Comparison of ENCODE assay signal across 31 cellular contexts in genomic region chr4:163271555-163272127, GRCh38.
"Had no signal": no experiment of that assay in that cellular context is flagged by ENCODE, and none has a peak within 500 bp of the region (broad histone marks: within the 10 kb centered on the region; RNA-seq: fewer than 3 reads in every experiment).

No MANE protein-coding gene starts in this region.

- H3K9me3 Mint-ChIP-seq: activated CD4-positive, alpha-beta memory T cell treated with anti-CD3 and anti-CD28 coated beads for 36 hours; activated CD4-positive, alpha-beta T cell treated with anti-CD3 and anti-CD28 coated beads, Interleukin-2, amount 10 ng/mL, durations not matched to agents 24 days and 14 days; activated naive CD4-positive, alpha-beta T cell treated with anti-CD3 and anti-CD28 coated beads, Interleukin-2, amount 10 ng/mL, durations not matched to agents 7 days and 5 days; activated naive CD4-positive, alpha-beta T cell treated with anti-CD3 and anti-CD28 coated beads, Interleukin-2, amount 50 U/mL, for 72 hours; activated naive CD8-positive, alpha-beta T cell treated with anti-CD3 and anti-CD28 coated beads, Interleukin-2, amount 10 ng/mL, durations not matched to agents 7 days and 5 days; activated T-helper 1 cell treated with anti-CD3 and anti-CD28 coated beads, Interleukin-12 subunit alpha, Interleukin-12 subunit beta, Interleukin-2, Interleukin-4 antibody, amounts not matched to agents 30 ng/mL and 10 ng/mL and 1 ng/mL, durations not matched to agents 14 hours and 24 hours and 36 hours; activated T-helper 2 cell treated with anti-CD3 and anti-CD28 coated beads, Interferon-gamma antibody, Interleukin-2, Interleukin-4, amounts not matched to agents 10 μg/mL and 5 μg/mL and 100 μg/mL, durations not matched to agents 14 hours and 24 hours and 36 hours; brain; central memory CD8-positive, alpha-beta T cell; dendritic cell treated with granulocyte-macrophage colony-stimulating factor and Interleukin-4, amounts not matched to agents 40 ng/mL and 50 ng/mL, for 4 days; endodermal cell; T-helper 2 cell treated with Interferon-gamma antibody and Interleukin-4, amounts not matched to agents 5 μg/mL and 100 μg/mL, for 36 hours had no signal

- H3K27ac Mint-ChIP-seq: activated CD4-positive, alpha-beta memory T cell treated with anti-CD3 and anti-CD28 coated beads for 36 hours; activated CD4-positive, alpha-beta T cell treated with anti-CD3 and anti-CD28 coated beads for 36 hours; activated CD4-positive, alpha-beta T cell treated with anti-CD3 and anti-CD28 coated beads, Interleukin-2, amount 10 ng/mL, durations not matched to agents 24 days and 14 days; activated CD8-positive, alpha-beta memory T cell treated with anti-CD3 and anti-CD28 coated beads, Interleukin-2, amount 10 ng/mL, durations not matched to agents 7 days and 5 days; activated CD8-positive, alpha-beta T cell treated with anti-CD3 and anti-CD28 coated beads, Interleukin-2, amount 10 ng/mL, durations not matched to agents 7 days and 5 days; activated naive CD4-positive, alpha-beta T cell treated with anti-CD3 and anti-CD28 coated beads, Interleukin-2, amount 10 ng/mL, durations not matched to agents 7 days and 5 days; activated naive CD4-positive, alpha-beta T cell treated with anti-CD3 and anti-CD28 coated beads, Interleukin-2, amount 50 U/mL, for 72 hours; activated naive CD8-positive, alpha-beta T cell treated with anti-CD3 and anti-CD28 coated beads, Interleukin-2, amount 10 ng/mL, durations not matched to agents 7 days and 5 days; activated T-helper 1 cell treated with anti-CD3 and anti-CD28 coated beads, Interleukin-12 subunit alpha, Interleukin-12 subunit beta, Interleukin-2, Interleukin-4 antibody, amounts not matched to agents 30 ng/mL and 10 ng/mL and 1 ng/mL, durations not matched to agents 14 hours and 24 hours and 36 hours; activated T-helper 2 cell treated with anti-CD3 and anti-CD28 coated beads, Interferon-gamma antibody, Interleukin-2, Interleukin-4, amounts not matched to agents 10 μg/mL and 5 μg/mL and 100 μg/mL, durations not matched to agents 14 hours and 24 hours and 36 hours; brain; dendritic cell treated with granulocyte-macrophage colony-stimulating factor and Interleukin-4, amounts not matched to agents 40 ng/mL and 50 ng/mL, for 4 days; endodermal cell; T-cell; T-helper 17 cell; T-helper 2 cell treated with Interferon-gamma antibody and Interleukin-4, amounts not matched to agents 5 μg/mL and 100 μg/mL, for 36 hours had no signal

- H3K36me3 ChIP-seq: ascending aorta had no signal

- H3K27me3 ChIP-seq: ascending aorta, dorsolateral prefrontal cortex had no signal

- H3K4me1 Mint-ChIP-seq: activated CD4-positive, alpha-beta T cell treated with anti-CD3 and anti-CD28 coated beads for 36 hours; activated CD4-positive, alpha-beta T cell treated with anti-CD3 and anti-CD28 coated beads, Interleukin-2, amount 10 ng/mL, durations not matched to agents 24 days and 14 days; activated CD8-positive, alpha-beta memory T cell treated with anti-CD3 and anti-CD28 coated beads, Interleukin-2, amount 10 ng/mL, durations not matched to agents 7 days and 5 days; activated naive CD4-positive, alpha-beta T cell treated with anti-CD3 and anti-CD28 coated beads, Interleukin-2, amount 10 ng/mL, durations not matched to agents 7 days and 5 days; activated naive CD8-positive, alpha-beta T cell treated with anti-CD3 and anti-CD28 coated beads, Interleukin-2, amount 10 ng/mL, durations not matched to agents 7 days and 5 days; brain; central memory CD8-positive, alpha-beta T cell; T-cell; T-helper 17 cell had no signal

- H3K4me1 ChIP-seq: ascending aorta had no signal

- H3K36me3 Mint-ChIP-seq: activated CD4-positive, alpha-beta memory T cell treated with anti-CD3 and anti-CD28 coated beads for 36 hours; activated CD8-positive, alpha-beta memory T cell treated with anti-CD3 and anti-CD28 coated beads, Interleukin-2, amount 10 ng/mL, durations not matched to agents 7 days and 5 days; activated naive CD4-positive, alpha-beta T cell treated with anti-CD3 and anti-CD28 coated beads, Interleukin-2, amount 10 ng/mL, durations not matched to agents 7 days and 5 days; activated naive CD4-positive, alpha-beta T cell treated with anti-CD3 and anti-CD28 coated beads, Interleukin-2, amount 50 U/mL, for 72 hours; activated naive CD8-positive, alpha-beta T cell treated with anti-CD3 and anti-CD28 coated beads, Interleukin-2, amount 10 ng/mL, durations not matched to agents 7 days and 5 days; brain; T-cell had no signal

- H3K27me3 Mint-ChIP-seq: activated CD4-positive, alpha-beta T cell treated with anti-CD3 and anti-CD28 coated beads, Interleukin-2, amount 10 ng/mL, durations not matched to agents 24 days and 14 days; activated CD8-positive, alpha-beta memory T cell treated with anti-CD3 and anti-CD28 coated beads, Interleukin-2, amount 10 ng/mL, durations not matched to agents 7 days and 5 days; activated naive CD4-positive, alpha-beta T cell treated with anti-CD3 and anti-CD28 coated beads, Interleukin-2, amount 10 ng/mL, durations not matched to agents 7 days and 5 days; activated naive CD8-positive, alpha-beta T cell treated with anti-CD3 and anti-CD28 coated beads, Interleukin-2, amount 10 ng/mL, durations not matched to agents 7 days and 5 days; central memory CD8-positive, alpha-beta T cell; dendritic cell treated with granulocyte-macrophage colony-stimulating factor and Interleukin-4, amounts not matched to agents 40 ng/mL and 50 ng/mL, for 4 days had no signal

- H3K9me3 ChIP-seq: ascending aorta had no signal

- H3K4me3 ChIP-seq: ascending aorta, coronary artery, dorsolateral prefrontal cortex had no signal

- ATAC-seq: activated CD4-positive, alpha-beta T cell treated with anti-CD3 and anti-CD28 coated beads for 36 hours; activated CD8-positive, alpha-beta memory T cell treated with anti-CD3 and anti-CD28 coated beads, Interleukin-2, amount 10 ng/mL, durations not matched to agents 7 days and 5 days; activated CD8-positive, alpha-beta T cell treated with anti-CD3 and anti-CD28 coated beads, Interleukin-2, amount 10 ng/mL, durations not matched to agents 7 days and 5 days; activated naive CD4-positive, alpha-beta T cell treated with anti-CD3 and anti-CD28 coated beads, Interleukin-2, amount 50 U/mL, for 72 hours; esophagus mucosa; T-cell; T-helper 17 cell had no signal

- H3K4me3 Mint-ChIP-seq: activated CD4-positive, alpha-beta memory T cell treated with anti-CD3 and anti-CD28 coated beads for 36 hours; activated CD4-positive, alpha-beta T cell treated with anti-CD3 and anti-CD28 coated beads for 36 hours; activated CD4-positive, alpha-beta T cell treated with anti-CD3 and anti-CD28 coated beads, Interleukin-2, amount 10 ng/mL, durations not matched to agents 24 days and 14 days; activated CD8-positive, alpha-beta memory T cell treated with anti-CD3 and anti-CD28 coated beads, Interleukin-2, amount 10 ng/mL, durations not matched to agents 7 days and 5 days; activated CD8-positive, alpha-beta T cell treated with anti-CD3 and anti-CD28 coated beads, Interleukin-2, amount 10 ng/mL, durations not matched to agents 7 days and 5 days; activated naive CD4-positive, alpha-beta T cell treated with anti-CD3 and anti-CD28 coated beads, Interleukin-2, amount 10 ng/mL, durations not matched to agents 7 days and 5 days; activated naive CD8-positive, alpha-beta T cell treated with anti-CD3 and anti-CD28 coated beads, Interleukin-2, amount 10 ng/mL, durations not matched to agents 7 days and 5 days; activated T-helper 1 cell treated with anti-CD3 and anti-CD28 coated beads, Interleukin-12 subunit alpha, Interleukin-12 subunit beta, Interleukin-2, Interleukin-4 antibody, amounts not matched to agents 30 ng/mL and 10 ng/mL and 1 ng/mL, durations not matched to agents 14 hours and 24 hours and 36 hours; brain; central memory CD8-positive, alpha-beta T cell; dendritic cell treated with granulocyte-macrophage colony-stimulating factor and Interleukin-4, amounts not matched to agents 40 ng/mL and 50 ng/mL, for 4 days; endodermal cell; T-cell; T-helper 17 cell; T-helper 2 cell treated with Interferon-gamma antibody and Interleukin-4, amounts not matched to agents 5 μg/mL and 100 μg/mL, for 36 hours had no signal

- H3K27ac ChIP-seq: ascending aorta, coronary artery, dorsolateral prefrontal cortex had no signal

- DNase-seq: activated CD4-positive, alpha-beta memory T cell treated with anti-CD3 and anti-CD28 coated beads for 36 hours; activated CD4-positive, alpha-beta T cell treated with anti-CD3 and anti-CD28 coated beads for 36 hours; activated CD4-positive, alpha-beta T cell treated with anti-CD3 and anti-CD28 coated beads, Interleukin-2, amount 10 ng/mL, durations not matched to agents 24 days and 14 days; activated CD4-positive, CD25-positive, alpha-beta regulatory T cell; activated CD4-positive, CD25-positive, alpha-beta regulatory T cell treated with anti-CD3 and anti-CD28 coated beads, Interleukin-2, amount 50 U/mL, for 72 hours; activated CD8-positive, alpha-beta memory T cell treated with anti-CD3 and anti-CD28 coated beads, Interleukin-2, amount 10 ng/mL, durations not matched to agents 7 days and 5 days; activated CD8-positive, alpha-beta memory T cell treated with anti-CD3 and anti-CD28 coated beads, Interleukin-2, amount 50 U/mL, for 4 hours; activated CD8-positive, alpha-beta T cell treated with anti-CD3 and anti-CD28 coated beads, Interleukin-2, amount 10 ng/mL, durations not matched to agents 7 days and 5 days; activated effector memory CD4-positive, alpha-beta T cell treated with anti-CD3 and anti-CD28 coated beads, Interleukin-2, amount 50 U/mL, for 16 hours; activated naive CD4-positive, alpha-beta T cell treated with anti-CD3 and anti-CD28 coated beads, Interleukin-2, amount 10 ng/mL, durations not matched to agents 7 days and 5 days; activated naive CD8-positive, alpha-beta T cell treated with anti-CD3 and anti-CD28 coated beads, Interleukin-2, amount 10 ng/mL, durations not matched to agents 7 days and 5 days; activated T-cell treated with anti-CD3 and anti-CD28 coated beads, Interleukin-2, amount 50 U/mL, for 1 hour; activated T-cell treated with anti-CD3 and anti-CD28 coated beads, Interleukin-2, amount 50 U/mL, for 48 hours; dorsolateral prefrontal cortex; effector memory CD4-positive, alpha-beta T cell; endodermal cell; foreskin fibroblast; head of caudate nucleus; T-cell; T-helper 17 cell; T1000 had no signal
